Comparison of ENCODE assay signal across 20 cellular contexts in the genomic region with DNA sequence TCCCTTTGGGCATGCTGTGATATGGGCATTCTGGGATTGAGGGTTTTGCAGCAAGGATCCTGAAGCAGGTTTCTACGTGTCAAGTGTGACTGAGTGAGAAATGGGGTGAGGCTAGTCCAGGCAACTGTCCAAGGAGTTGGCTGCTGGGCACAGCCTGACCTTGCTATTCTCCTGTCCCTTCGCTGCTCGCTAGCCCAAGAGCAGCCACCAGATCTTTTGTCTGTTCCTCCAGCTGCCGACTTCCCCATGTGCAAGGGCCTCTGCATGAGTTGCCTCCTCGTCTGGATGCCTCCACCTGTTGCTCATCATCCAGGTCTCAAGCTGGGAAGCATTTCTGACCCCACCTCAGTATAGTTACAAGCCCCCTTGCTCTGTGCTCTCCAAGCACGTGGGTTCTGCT.
"Had no signal": no experiment of that assay in that cellular context is flagged by ENCODE, and none has a peak within 500 bp of the region (broad histone marks: within the 10 kb centered on the region; RNA-seq: fewer than 3 reads in every experiment).

No MANE protein-coding gene starts in this region.

- H3K4me3 ChIP-seq: spleen, upper lobe of right lung had no signal

- H3K27me3 ChIP-seq: spleen, upper lobe of right lung had no signal

- H3K36me3 ChIP-seq: upper lobe of right lung had no signal

- H3K9me3 ChIP-seq: spleen, upper lobe of right lung had no signal

- H3K4me1 ChIP-seq: foreskin keratinocyte, parathyroid adenoma, spleen, upper lobe of right lung had no signal

- H3K79me2 ChIP-seq: parathyroid adenoma had no signal

- H2AFZ ChIP-seq: parathyroid adenoma had no signal

- DNase-seq: activated CD4-positive, alpha-beta T cell treated with anti-CD3 and anti-CD28 coated beads for 36 hours; activated CD4-positive, alpha-beta T cell treated with anti-CD3 and anti-CD28 coated beads, Interleukin-2, amount 50 U/mL, for 48 hours; activated CD8-positive, alpha-beta memory T cell treated with anti-CD3 and anti-CD28 coated beads, Interleukin-2, amount 50 U/mL, for 48 hours; activated naive CD4-positive, alpha-beta T cell treated with anti-CD3 and anti-CD28 coated beads, Interleukin-2, amount 10 ng/mL, durations not matched to agents 7 days and 5 days; activated T-cell treated with anti-CD3 and anti-CD28 coated beads, Interleukin-2, amount 50 U/mL, for 4 hours; amygdala; cortex of kidney; hippocampal formation; mesenchymal stem cell; naive B cell; nucleus accumbens; spleen; stimulated activated CD4-positive, alpha-beta T cell treated with anti-CD3 and anti-CD28 coated beads, Interleukin-4, amount 100 ng/mL, for 1 hour; stimulated activated naive CD4-positive, alpha-beta T cell treated with Interleukin-2 at 50 U/mL for 16 hours; T-helper 1 cell; upper lobe of right lung had no signal

- FAIRE-seq: endometrium, TTC549 had no signal

- H3K27ac ChIP-seq: foreskin keratinocyte, parathyroid adenoma, spleen, upper lobe of right lung had no signal

- H3K9ac ChIP-seq: parathyroid adenoma had no signal
